Comparison of ENCODE assay signal across 3 cellular contexts in genomic region chr2:50620783-50621182, GRCh38.
TF ChIP-seq lines count a peak whose summit lies in the region.

No MANE protein-coding gene starts in this region.

TF ChIP-seq in A549, 52 proteins besides CTCF, POLR2A, EP300 and RAD21 (continued from another document):
- TF ChIP-seq, protein P1, sequence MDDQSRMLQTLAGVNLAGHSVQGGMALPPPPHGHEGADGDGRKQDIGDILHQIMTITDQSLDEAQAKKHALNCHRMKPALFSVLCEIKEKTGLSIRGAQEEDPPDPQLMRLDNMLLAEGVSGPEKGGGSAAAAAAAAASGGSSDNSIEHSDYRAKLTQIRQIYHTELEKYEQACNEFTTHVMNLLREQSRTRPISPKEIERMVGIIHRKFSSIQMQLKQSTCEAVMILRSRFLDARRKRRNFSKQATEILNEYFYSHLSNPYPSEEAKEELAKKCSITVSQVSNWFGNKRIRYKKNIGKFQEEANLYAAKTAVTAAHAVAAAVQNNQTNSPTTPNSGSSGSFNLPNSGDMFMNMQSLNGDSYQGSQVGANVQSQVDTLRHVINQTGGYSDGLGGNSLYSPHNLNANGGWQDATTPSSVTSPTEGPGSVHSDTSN (IDR thresholded peaks at IDR 0.05), result no peak
- TF ChIP-seq, protein P2, sequence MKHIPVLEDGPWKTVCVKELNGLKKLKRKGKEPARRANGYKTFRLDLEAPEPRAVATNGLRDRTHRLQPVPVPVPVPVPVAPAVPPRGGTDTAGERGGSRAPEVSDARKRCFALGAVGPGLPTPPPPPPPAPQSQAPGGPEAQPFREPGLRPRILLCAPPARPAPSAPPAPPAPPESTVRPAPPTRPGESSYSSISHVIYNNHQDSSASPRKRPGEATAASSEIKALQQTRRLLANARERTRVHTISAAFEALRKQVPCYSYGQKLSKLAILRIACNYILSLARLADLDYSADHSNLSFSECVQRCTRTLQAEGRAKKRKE (CRISPR knock-in tag; IDR thresholded peaks at IDR 0.05; ENCODE audit: low read depth), result no peak
- TF ChIP-seq BHLHE40 (IDR thresholded peaks at IDR 0.05; ENCODE audit: low read depth, low read length), result no peak
- no peak for TF ChIP-seq HEYL (CRISPR knock-in tag; IDR thresholded peaks at IDR 0.05)
- TF ChIP-seq, protein P3, sequence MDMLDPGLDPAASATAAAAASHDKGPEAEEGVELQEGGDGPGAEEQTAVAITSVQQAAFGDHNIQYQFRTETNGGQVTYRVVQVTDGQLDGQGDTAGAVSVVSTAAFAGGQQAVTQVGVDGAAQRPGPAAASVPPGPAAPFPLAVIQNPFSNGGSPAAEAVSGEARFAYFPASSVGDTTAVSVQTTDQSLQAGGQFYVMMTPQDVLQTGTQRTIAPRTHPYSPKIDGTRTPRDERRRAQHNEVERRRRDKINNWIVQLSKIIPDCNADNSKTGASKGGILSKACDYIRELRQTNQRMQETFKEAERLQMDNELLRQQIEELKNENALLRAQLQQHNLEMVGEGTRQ (IDR thresholded peaks at IDR 0.05), result no peak
- TF ChIP-seq HDAC2 (IDR thresholded peaks at IDR 0.05), result no peak
- TF ChIP-seq MAFK (IDR thresholded peaks at IDR 0.05; ENCODE audit: partially characterized antibody), result no peak
- no peak for TF ChIP-seq RFX5 (IDR thresholded peaks at IDR 0.05)
- no peak for TF ChIP-seq TFCP2L1 (CRISPR knock-in tag; IDR thresholded peaks at IDR 0.05)
- TF ChIP-seq NR3C1 (IDR thresholded peaks at IDR 0.05), result no peak
- no peak for TF ChIP-seq RARB (CRISPR knock-in tag; IDR thresholded peaks at IDR 0.05)
- TF ChIP-seq CHD4 (IDR thresholded peaks at IDR 0.05; ENCODE audit: borderline replicate concordance), result no peak

TF ChIP-seq in GM23338, 12 proteins besides CTCF, POLR2A, EP300 and RAD21 (continued from another document and continues in another):
- TF ChIP-seq, protein P4, sequence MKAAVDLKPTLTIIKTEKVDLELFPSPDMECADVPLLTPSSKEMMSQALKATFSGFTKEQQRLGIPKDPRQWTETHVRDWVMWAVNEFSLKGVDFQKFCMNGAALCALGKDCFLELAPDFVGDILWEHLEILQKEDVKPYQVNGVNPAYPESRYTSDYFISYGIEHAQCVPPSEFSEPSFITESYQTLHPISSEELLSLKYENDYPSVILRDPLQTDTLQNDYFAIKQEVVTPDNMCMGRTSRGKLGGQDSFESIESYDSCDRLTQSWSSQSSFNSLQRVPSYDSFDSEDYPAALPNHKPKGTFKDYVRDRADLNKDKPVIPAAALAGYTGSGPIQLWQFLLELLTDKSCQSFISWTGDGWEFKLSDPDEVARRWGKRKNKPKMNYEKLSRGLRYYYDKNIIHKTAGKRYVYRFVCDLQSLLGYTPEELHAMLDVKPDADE (IDR thresholded peaks at IDR 0.05), result no peak
- TF ChIP-seq ZNF462 (CRISPR knock-in tag; IDR thresholded peaks at IDR 0.05), result no peak
- TF ChIP-seq JUNB (IDR thresholded peaks at IDR 0.05; ENCODE audit: unreplicated experiment), result no peak
- no peak for TF ChIP-seq EZH2 (IDR thresholded peaks at IDR 0.05; ENCODE audit: low read depth, unreplicated experiment)

TF ChIP-seq in WTC11, 78 proteins besides CTCF, POLR2A, EP300 and RAD21 (continued from another document):
- no peak for TF ChIP-seq ZNF317 (CRISPR knock-in tag; IDR thresholded peaks at IDR 0.05; ENCODE audit: borderline replicate concordance, low read depth)
- TF ChIP-seq, protein P5, sequence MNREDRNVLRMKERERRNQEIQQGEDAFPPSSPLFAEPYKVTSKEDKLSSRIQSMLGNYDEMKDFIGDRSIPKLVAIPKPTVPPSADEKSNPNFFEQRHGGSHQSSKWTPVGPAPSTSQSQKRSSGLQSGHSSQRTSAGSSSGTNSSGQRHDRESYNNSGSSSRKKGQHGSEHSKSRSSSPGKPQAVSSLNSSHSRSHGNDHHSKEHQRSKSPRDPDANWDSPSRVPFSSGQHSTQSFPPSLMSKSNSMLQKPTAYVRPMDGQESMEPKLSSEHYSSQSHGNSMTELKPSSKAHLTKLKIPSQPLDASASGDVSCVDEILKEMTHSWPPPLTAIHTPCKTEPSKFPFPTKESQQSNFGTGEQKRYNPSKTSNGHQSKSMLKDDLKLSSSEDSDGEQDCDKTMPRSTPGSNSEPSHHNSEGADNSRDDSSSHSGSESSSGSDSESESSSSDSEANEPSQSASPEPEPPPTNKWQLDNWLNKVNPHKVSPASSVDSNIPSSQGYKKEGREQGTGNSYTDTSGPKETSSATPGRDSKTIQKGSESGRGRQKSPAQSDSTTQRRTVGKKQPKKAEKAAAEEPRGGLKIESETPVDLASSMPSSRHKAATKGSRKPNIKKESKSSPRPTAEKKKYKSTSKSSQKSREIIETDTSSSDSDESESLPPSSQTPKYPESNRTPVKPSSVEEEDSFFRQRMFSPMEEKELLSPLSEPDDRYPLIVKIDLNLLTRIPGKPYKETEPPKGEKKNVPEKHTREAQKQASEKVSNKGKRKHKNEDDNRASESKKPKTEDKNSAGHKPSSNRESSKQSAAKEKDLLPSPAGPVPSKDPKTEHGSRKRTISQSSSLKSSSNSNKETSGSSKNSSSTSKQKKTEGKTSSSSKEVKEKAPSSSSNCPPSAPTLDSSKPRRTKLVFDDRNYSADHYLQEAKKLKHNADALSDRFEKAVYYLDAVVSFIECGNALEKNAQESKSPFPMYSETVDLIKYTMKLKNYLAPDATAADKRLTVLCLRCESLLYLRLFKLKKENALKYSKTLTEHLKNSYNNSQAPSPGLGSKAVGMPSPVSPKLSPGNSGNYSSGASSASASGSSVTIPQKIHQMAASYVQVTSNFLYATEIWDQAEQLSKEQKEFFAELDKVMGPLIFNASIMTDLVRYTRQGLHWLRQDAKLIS (CRISPR knock-in tag; IDR thresholded peaks at IDR 0.05; ENCODE audit: borderline replicate concordance), result no peak
- TF ChIP-seq ZNF121 (CRISPR knock-in tag; IDR thresholded peaks at IDR 0.05), result no peak
- TF ChIP-seq ZNF138 (CRISPR knock-in tag; conservative IDR thresholded peaks at IDR 0.05), result no peak
- TF ChIP-seq ZNF263 (CRISPR knock-in tag; IDR thresholded peaks at IDR 0.05; ENCODE audit: low read depth), result no peak
